1 cellular context compared by ENCODE assay signal in genomic region chr10:120850911-120851865, GRCh38.
TF ChIP-seq lines count a peak whose summit lies in the region.

A gene with protein sequence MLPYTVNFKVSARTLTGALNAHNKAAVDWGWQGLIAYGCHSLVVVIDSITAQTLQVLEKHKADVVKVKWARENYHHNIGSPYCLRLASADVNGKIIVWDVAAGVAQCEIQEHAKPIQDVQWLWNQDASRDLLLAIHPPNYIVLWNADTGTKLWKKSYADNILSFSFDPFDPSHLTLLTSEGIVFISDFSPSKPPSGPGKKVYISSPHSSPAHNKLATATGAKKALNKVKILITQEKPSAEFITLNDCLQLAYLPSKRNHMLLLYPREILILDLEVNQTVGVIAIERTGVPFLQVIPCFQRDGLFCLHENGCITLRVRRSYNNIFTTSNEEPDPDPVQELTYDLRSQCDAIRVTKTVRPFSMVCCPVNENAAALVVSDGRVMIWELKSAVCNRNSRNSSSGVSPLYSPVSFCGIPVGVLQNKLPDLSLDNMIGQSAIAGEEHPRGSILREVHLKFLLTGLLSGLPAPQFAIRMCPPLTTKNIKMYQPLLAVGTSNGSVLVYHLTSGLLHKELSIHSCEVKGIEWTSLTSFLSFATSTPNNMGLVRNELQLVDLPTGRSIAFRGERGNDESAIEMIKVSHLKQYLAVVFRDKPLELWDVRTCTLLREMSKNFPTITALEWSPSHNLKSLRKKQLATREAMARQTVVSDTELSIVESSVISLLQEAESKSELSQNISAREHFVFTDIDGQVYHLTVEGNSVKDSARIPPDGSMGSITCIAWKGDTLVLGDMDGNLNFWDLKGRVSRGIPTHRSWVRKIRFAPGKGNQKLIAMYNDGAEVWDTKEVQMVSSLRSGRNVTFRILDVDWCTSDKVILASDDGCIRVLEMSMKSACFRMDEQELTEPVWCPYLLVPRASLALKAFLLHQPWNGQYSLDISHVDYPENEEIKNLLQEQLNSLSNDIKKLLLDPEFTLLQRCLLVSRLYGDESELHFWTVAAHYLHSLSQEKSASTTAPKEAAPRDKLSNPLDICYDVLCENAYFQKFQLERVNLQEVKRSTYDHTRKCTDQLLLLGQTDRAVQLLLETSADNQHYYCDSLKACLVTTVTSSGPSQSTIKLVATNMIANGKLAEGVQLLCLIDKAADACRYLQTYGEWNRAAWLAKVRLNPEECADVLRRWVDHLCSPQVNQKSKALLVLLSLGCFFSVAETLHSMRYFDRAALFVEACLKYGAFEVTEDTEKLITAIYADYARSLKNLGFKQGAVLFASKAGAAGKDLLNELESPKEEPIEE (plus strand): TSS chr10:120851362. CDS start chr10:120851421, 59 bp downstream.

TF ChIP-seq in HepG2, 621 proteins besides CTCF, POLR2A, EP300 and RAD21 (continued from another document and continues in another):
- TF ChIP-seq FOXK1 (CRISPR knock-in tag; IDR thresholded peaks at IDR 0.05; ENCODE audit: borderline replicate concordance, low read depth) (peak; percentile 87; the same call in 1 of the 2 replicates), SP4 (CRISPR knock-in tag; IDR thresholded peaks at IDR 0.05) (peak; percentile 80), SIX4 (CRISPR knock-in tag; IDR thresholded peaks at IDR 0.05) (peak; percentile 33; the same call in 1 of the 2 replicates), SMARCC2 (IDR thresholded peaks at IDR 0.05) (no peak), ZNF138 (CRISPR knock-in tag; IDR thresholded peaks at IDR 0.05; ENCODE audit: low read depth) (peak; percentile 90), ARNT (IDR thresholded peaks at IDR 0.05) (no peak), ZBTB20 (CRISPR knock-in tag; IDR thresholded peaks at IDR 0.05; ENCODE audit: borderline replicate concordance, low read depth) (peak; percentile 83; the same call in 1 of the 2 replicates), ESRRA (CRISPR knock-in tag; IDR thresholded peaks at IDR 0.05; ENCODE audit: low read depth) (0 out of 2 replicates have a peak, but pooled peaks have one; percentile 59), AGO2 (optimal IDR thresholded peaks at IDR 0.05; ENCODE audit: low read depth, low read length) (peak; percentile 45), ATF1 (CRISPR knock-in tag; IDR thresholded peaks at IDR 0.05) (peak; percentile 62; the same call in 1 of the 2 replicates), ZNF407 (CRISPR knock-in tag; IDR thresholded peaks at IDR 0.05; ENCODE audit: not compliant biosample characterization) (no peak), ZNF354B (CRISPR knock-in tag; IDR thresholded peaks at IDR 0.05) (0 out of 2 replicates have a peak, but pooled peaks have one; percentile 9), ZMAT3 (CRISPR knock-in tag; conservative IDR thresholded peaks at IDR 0.05) (0 out of 2 replicates have a peak, but pooled peaks have one; percentile 54), BRCA1 (CRISPR knock-in tag; IDR thresholded peaks at IDR 0.05) (peak; percentile 86), FOSL2 (CRISPR knock-in tag; IDR thresholded peaks at IDR 0.05) (peak; percentile 49; the same call in 1 of the 2 replicates), NFE2 (CRISPR knock-in tag; IDR thresholded peaks at IDR 0.05) (no peak), KDM1A (CRISPR knock-in tag; IDR thresholded peaks at IDR 0.05) (0 out of 2 replicates have a peak, but pooled peaks have one; percentile 32), ZNF782 (CRISPR knock-in tag; IDR thresholded peaks at IDR 0.05; ENCODE audit: borderline replicate concordance) (peak; percentile 96), THRA (CRISPR knock-in tag; IDR thresholded peaks at IDR 0.05; ENCODE audit: borderline replicate concordance) (peak; percentile 78), PATZ1 (CRISPR knock-in tag; IDR thresholded peaks at IDR 0.05) (peak; percentile 64), TBP (CRISPR knock-in tag; IDR thresholded peaks at IDR 0.05) (no peak), ISL2 (CRISPR knock-in tag; IDR thresholded peaks at IDR 0.05) (peak; percentile 88), ZNF432 (CRISPR knock-in tag; IDR thresholded peaks at IDR 0.05; ENCODE audit: borderline replicate concordance) (no peak), TEAD3 (CRISPR knock-in tag; optimal IDR thresholded peaks at IDR 0.05; ENCODE audit: borderline replicate concordance) (peak; percentile 79), REST (IDR thresholded peaks at IDR 0.05; ENCODE audit: borderline replicate concordance in 1 of 2, low read depth in 1 of 2, low read length in 2 of 2) (peak in 1 of 2 experiments; percentile 68; a peak in 2 of 4 replicates), ZNF556 (CRISPR knock-in tag; IDR thresholded peaks at IDR 0.05; ENCODE audit: borderline replicate concordance) (peak; percentile 99), POLR2AphosphoS2 (IDR thresholded peaks at IDR 0.05; ENCODE audit: low read depth, low read length) (no peak), ZBTB25 (CRISPR knock-in tag; IDR thresholded peaks at IDR 0.05) (peak; percentile 96), FOXO1 (CRISPR knock-in tag; IDR thresholded peaks at IDR 0.05) (peak; percentile 49; the same call in 1 of the 2 replicates), SRF (IDR thresholded peaks at IDR 0.05; ENCODE audit: low read depth, low read length) (peak; percentile 80; the same call in 1 of the 2 replicates), ZBTB46 (CRISPR knock-in tag; IDR thresholded peaks at IDR 0.05; ENCODE audit: borderline replicate concordance) (0 out of 2 replicates have a peak, but pooled peaks have one; percentile 56), SP140L (CRISPR knock-in tag; IDR thresholded peaks at IDR 0.05; ENCODE audit: borderline replicate concordance) (no peak; the same call in 1 of the 2 replicates), ZNF468 (CRISPR knock-in tag; IDR thresholded peaks at IDR 0.05) (no peak), KLF9 (CRISPR knock-in tag; IDR thresholded peaks at IDR 0.05; ENCODE audit: low read depth) (no peak), ZNF30 (CRISPR knock-in tag; IDR thresholded peaks at IDR 0.05) (no peak), STAT5B (CRISPR knock-in tag; IDR thresholded peaks at IDR 0.05) (0 out of 2 replicates have a peak, but pooled peaks have one; percentile 15), ZNF33B (CRISPR knock-in tag; IDR thresholded peaks at IDR 0.05) (0 out of 2 replicates have a peak, but pooled peaks have one; percentile 47)
